In the genomic region with DNA sequence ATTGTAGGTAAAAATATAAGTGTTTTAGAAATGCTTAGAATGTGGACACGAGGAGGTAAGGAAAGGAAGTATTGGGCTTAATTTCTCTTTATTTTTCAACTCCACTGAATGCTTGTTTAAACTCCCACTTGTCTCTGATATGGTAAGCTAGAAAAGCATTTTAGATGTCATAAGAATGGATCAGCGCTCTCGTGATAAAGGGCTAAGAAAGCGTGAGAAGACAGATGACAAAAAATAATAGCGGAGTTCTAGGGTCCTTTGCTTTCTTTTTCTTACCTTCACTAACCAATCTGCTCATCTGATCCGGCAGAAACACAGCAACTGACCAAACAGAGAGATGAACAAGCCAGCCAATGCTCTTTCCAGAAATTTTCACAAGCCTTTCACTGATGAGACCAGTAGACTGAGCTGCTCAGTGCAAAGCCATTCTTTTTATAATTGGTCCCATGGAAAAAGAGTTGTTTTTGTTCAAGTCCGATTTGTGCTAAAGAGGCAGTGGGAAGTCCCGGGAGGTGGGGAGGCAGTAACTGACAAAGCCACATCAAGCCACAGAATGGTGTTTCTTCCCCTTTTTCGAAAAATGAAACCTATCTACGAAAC, we compare ENCODE assay signal across 8 cellular contexts. TPM values are rescaled to one million over a fixed set of nuclear protein-coding genes. Genes with fewer than 3 reads are reported as not detected.
A peak's percentile ranks its signal among the peaks of the same experiment; 100 is the strongest.
DNase-seq lines count a peak whose midpoint lies in the region; ATAC-seq, FAIRE-seq and TF ChIP-seq lines count a peak whose summit lies in the region.
"Had no signal": no experiment of that assay in that cellular context is flagged by ENCODE, and none has a peak within 500 bp of the region (broad histone marks: within the 10 kb centered on the region; RNA-seq: fewer than 3 reads in every experiment).

A gene with protein sequence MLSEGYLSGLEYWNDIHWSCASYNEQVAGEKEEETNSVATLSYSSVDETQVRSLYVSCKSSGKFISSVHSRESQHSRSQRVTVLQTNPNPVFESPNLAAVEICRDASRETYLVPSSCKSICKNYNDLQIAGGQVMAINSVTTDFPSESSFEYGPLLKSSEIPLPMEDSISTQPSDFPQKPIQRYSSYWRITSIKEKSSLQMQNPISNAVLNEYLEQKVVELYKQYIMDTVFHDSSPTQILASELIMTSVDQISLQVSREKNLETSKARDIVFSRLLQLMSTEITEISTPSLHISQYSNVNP (minus strand): TSS at position 405 of the 600 bp plus-strand sequence. CDS start 17,411 bp downstream, outside the sequence.

- TF ChIP-seq POLR2A in GM19099 (IDR thresholded peaks at IDR 0.05; ENCODE audit: extremely low read depth, insufficient read length, low read depth) (peak; percentile 84), esophagus muscularis mucosa (IDR thresholded peaks at IDR 0.05; ENCODE audit: low read depth) (no peak)

- H3K27ac ChIP-seq in kidney (ENCODE audit: low read depth in 2 of 2, low read length in 2 of 2): peak within 1 kb of the TSS; percentile 13 to 53
- no peak within 1 kb of the TSS for H3K27ac ChIP-seq in esophagus muscularis mucosa (replicated peaks in 1 of 4)
- H3K27ac ChIP-seq: VCaP had no signal

- TF ChIP-seq CTCF in kidney (IDR thresholded peaks at IDR 0.05; ENCODE audit: borderline replicate concordance, extremely low read depth, insufficient read depth): no peak
- TF ChIP-seq CTCF in esophagus muscularis mucosa (IDR thresholded peaks at IDR 0.05): no peak

- no peak for TF ChIP-seq EP300 in esophagus muscularis mucosa (IDR thresholded peaks at IDR 0.05)

- H3K27me3 ChIP-seq in esophagus muscularis mucosa: no peaks in the 10 kb centered on the region

- FAIRE-seq in kidney (lab: Jason Lieb, UNC): no peak

- no peaks in the 10 kb centered on the region for H3K36me3 ChIP-seq in kidney (ENCODE audit: control insufficient read depth in 1 of 2, insufficient read depth in 2 of 2, low read length in 2 of 2)
- H3K36me3 ChIP-seq in esophagus muscularis mucosa: no peaks in the 10 kb centered on the region

- peak; percentile 75 for ATAC-seq in HG02981 (IDR thresholded peaks at IDR 0.05; ENCODE audit: unreplicated experiment)

- H3K9me3 ChIP-seq in kidney (ENCODE audit: control insufficient read depth in 1 of 2, low read length in 2 of 2): no peaks in the 10 kb centered on the region
- H3K9me3 ChIP-seq in esophagus muscularis mucosa: no peaks in the 10 kb centered on the region

- H3K4me1 ChIP-seq in kidney (ENCODE audit: control insufficient read depth in 1 of 2, insufficient read depth in 1 of 2, low read depth in 1 of 2, low read length in 2 of 2) (peaks cover 0 to 4% of the 10 kb centered on the region in 2 donors), esophagus muscularis mucosa (no peaks in the 10 kb centered on the region)

- H3K9ac ChIP-seq in kidney (ENCODE audit: low read length in 2 of 2): no peak within 1 kb of the TSS

- DNase-seq in SIG-M5 (lab: John Stamatoyannopoulos, UW) (peak; percentile 76), kidney (no peak), esophagus muscularis mucosa (ENCODE audit: extremely low spot score) (no peak), head of caudate nucleus (no peak), NCI-H1105 (lab: John Stamatoyannopoulos, UW) (no peak)

- peak within 1 kb of the TSS; percentile 13 to 24 for H3K4me3 ChIP-seq in kidney (ENCODE audit: low read length in 2 of 2)
- H3K4me3 ChIP-seq in esophagus muscularis mucosa: peak within 1 kb of the TSS in 1 of 4 donors; percentile 31

- WGBS in esophagus muscularis mucosa: 66% methylated on average over 10 of the region's 10 CpGs

- intact Hi-C loops in kidney (cut with DNase I): no loop called here
- intact Hi-C loops in esophagus muscularis mucosa (cut with DNase I): no loop called here
- intact Hi-C loops in head of caudate nucleus (cut with DNase I): no loop called here

RNA-seq across cellular contexts. Expression of the gene that starts here (rescaled TPM):
- 1.8 TPM for total RNA-seq in kidney
- polyA plus RNA-seq in kidney (ENCODE audit: insufficient read depth, low read depth, low replicate concordance): 0.22 TPM
- under 1 TPM; 0.13 to 0.75 (median 0.37) TPM for total RNA-seq in esophagus muscularis mucosa

Comparison
In these comparisons a context has a peak if more than half of its experiments do, and no peak if none do; other contexts are left out.
1. H3K27ac ChIP-seq: peak in kidney (2 of 2); none in esophagus muscularis mucosa (0 of 4).